Comparison of ENCODE assay signal across 11 cellular contexts in the genomic region with DNA sequence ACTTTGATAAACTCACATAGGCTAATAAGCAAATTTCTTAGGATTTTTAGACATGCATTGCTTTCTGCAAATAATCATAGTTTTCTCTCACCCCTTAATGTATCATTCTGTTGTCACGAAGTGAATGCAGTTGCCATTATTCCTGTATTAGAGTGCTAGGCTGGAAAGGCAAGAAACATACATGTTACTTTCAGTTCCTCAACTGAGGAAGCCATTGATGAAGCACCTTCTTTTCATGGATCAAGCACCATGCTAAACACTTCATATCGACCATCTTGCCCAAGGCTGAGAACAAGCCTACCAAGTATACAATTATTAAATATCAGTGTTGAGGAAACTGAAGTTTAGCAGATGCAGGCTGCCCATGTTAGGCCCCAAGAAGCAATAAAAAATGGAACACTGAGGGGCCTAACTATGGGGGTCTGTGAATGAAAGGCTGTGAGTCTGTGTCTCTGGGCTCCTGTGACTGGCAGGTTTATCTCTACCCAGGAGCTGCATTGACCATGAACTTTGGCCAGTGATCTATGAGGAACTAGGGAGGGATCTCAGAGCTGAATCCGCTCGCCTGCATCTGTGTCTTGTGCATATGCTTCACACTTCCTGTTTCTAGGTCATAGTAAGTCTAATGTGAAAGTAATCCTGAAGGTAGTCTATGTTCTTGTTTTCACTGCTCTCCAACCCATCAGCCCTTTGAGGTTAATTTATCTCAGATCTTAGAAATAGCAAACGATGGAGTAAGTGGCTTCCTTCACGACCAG. TPM values are rescaled to one million over a fixed set of nuclear protein-coding genes. Genes with fewer than 3 reads are reported as not detected.
A peak's percentile ranks its signal among the peaks of the same experiment; 100 is the strongest.
DNase-seq lines count a peak whose midpoint lies in the region; ATAC-seq and TF ChIP-seq lines count a peak whose summit lies in the region.
"Had no signal": no experiment of that assay in that cellular context is flagged by ENCODE, and none has a peak within 500 bp of the region (broad histone marks: within the 10 kb centered on the region; RNA-seq: fewer than 3 reads in every experiment).

No MANE protein-coding gene starts in this region.

- H3K4me3 ChIP-seq in brain microvascular endothelial cell (ENCODE audit: low read depth, low read length): no peak overlapping the region
- H3K4me3 ChIP-seq: gastroesophageal sphincter, transverse colon had no signal

- peaks cover 4% of the 10 kb centered on the region for H3K36me3 Mint-ChIP-seq in central memory CD8-positive, alpha-beta T cell (ENCODE audit: insufficient read depth)
- peaks cover 7% of the 10 kb centered on the region for H3K36me3 Mint-ChIP-seq in activated CD8-positive, alpha-beta memory T cell treated with anti-CD3 and anti-CD28 coated beads, Interleukin-2, amount 10 ng/mL, durations not matched to agents 7 days and 5 days

- H3K27me3 ChIP-seq in brain microvascular endothelial cell (replicated peaks): no peaks in the 10 kb centered on the region
- H3K27me3 ChIP-seq: gastroesophageal sphincter, transverse colon had no signal

- no peak for DNase-seq in central memory CD8-positive, alpha-beta T cell (ENCODE audit: low spot score in 2 of 2)
- DNase-seq in GM03348 (ENCODE audit: low spot score) (no peak), brain microvascular endothelial cell (no peak), COR-L47 (lab: John Stamatoyannopoulos, UW) (no peak)
- no peak for DNase-seq in activated CD8-positive, alpha-beta memory T cell treated with anti-CD3 and anti-CD28 coated beads, Interleukin-2, amount 10 ng/mL, durations not matched to agents 7 days and 5 days
- DNase-seq: activated CD4-positive, alpha-beta memory T cell treated with anti-CD3 and anti-CD28 coated beads for 36 hours; transverse colon had no signal

- CTCF ChIA-PET in activated CD8-positive, alpha-beta memory T cell treated with anti-CD3 and anti-CD28 coated beads, Interleukin-2, amount 10 ng/mL, durations not matched to agents 7 days and 5 days (lab: Charles Lee): no interaction called here

- in situ Hi-C loops in brain microvascular endothelial cell (cut with HindIII; ENCODE audit: low pct_ligation_motif_present, low sequenced_read_pairs): no loop called here

- no peaks in the 10 kb centered on the region for H3K36me3 ChIP-seq in brain microvascular endothelial cell (replicated peaks)
- H3K36me3 ChIP-seq: gastroesophageal sphincter, transverse colon had no signal

- H3K27me3 Mint-ChIP-seq in central memory CD8-positive, alpha-beta T cell: no peaks in the 10 kb centered on the region
- no peaks in the 10 kb centered on the region for H3K27me3 Mint-ChIP-seq in activated CD8-positive, alpha-beta memory T cell treated with anti-CD3 and anti-CD28 coated beads, Interleukin-2, amount 10 ng/mL, durations not matched to agents 7 days and 5 days
- H3K27me3 Mint-ChIP-seq: activated CD4-positive, alpha-beta memory T cell treated with anti-CD3 and anti-CD28 coated beads for 36 hours had no signal

- H3K27ac ChIP-seq in brain microvascular endothelial cell: no peak overlapping the region
- H3K27ac ChIP-seq: gastroesophageal sphincter, transverse colon had no signal

- H3K27ac Mint-ChIP-seq in central memory CD8-positive, alpha-beta T cell (ENCODE audit: low read depth): no peak overlapping the region
- H3K27ac Mint-ChIP-seq in activated CD8-positive, alpha-beta memory T cell treated with anti-CD3 and anti-CD28 coated beads, Interleukin-2, amount 10 ng/mL, durations not matched to agents 7 days and 5 days: no peak overlapping the region
- H3K27ac Mint-ChIP-seq: activated CD4-positive, alpha-beta memory T cell treated with anti-CD3 and anti-CD28 coated beads for 36 hours had no signal

- TF ChIP-seq CTCF in brain microvascular endothelial cell (IDR thresholded peaks at IDR 0.05; ENCODE audit: low read depth, low read length, missing control alignments): no peak

- H3K4me3 Mint-ChIP-seq in central memory CD8-positive, alpha-beta T cell: no peak overlapping the region
- no peak overlapping the region for H3K4me3 Mint-ChIP-seq in activated CD8-positive, alpha-beta memory T cell treated with anti-CD3 and anti-CD28 coated beads, Interleukin-2, amount 10 ng/mL, durations not matched to agents 7 days and 5 days
- H3K4me3 Mint-ChIP-seq: activated CD4-positive, alpha-beta memory T cell treated with anti-CD3 and anti-CD28 coated beads for 36 hours had no signal

- ATAC-seq in GM18873 (IDR thresholded peaks at IDR 0.05; ENCODE audit: low FRiP score, unreplicated experiment) (peak; percentile 90), GM21723 (IDR thresholded peaks at IDR 0.05; ENCODE audit: unreplicated experiment) (peak; percentile 98), HG03378 (IDR thresholded peaks at IDR 0.05; ENCODE audit: unreplicated experiment) (peak; percentile 88)
- peak; percentile 49 for ATAC-seq in central memory CD8-positive, alpha-beta T cell (replicated peaks; ENCODE audit: extremely low read depth, poor library complexity, severe bottlenecking)
- ATAC-seq in activated CD8-positive, alpha-beta memory T cell treated with anti-CD3 and anti-CD28 coated beads, Interleukin-2, amount 10 ng/mL, durations not matched to agents 7 days and 5 days: no peak
- ATAC-seq: gastroesophageal sphincter had no signal

- H3K4me1 Mint-ChIP-seq in central memory CD8-positive, alpha-beta T cell: peaks cover 7% of the 10 kb centered on the region
- no peaks in the 10 kb centered on the region for H3K4me1 Mint-ChIP-seq in activated CD8-positive, alpha-beta memory T cell treated with anti-CD3 and anti-CD28 coated beads, Interleukin-2, amount 10 ng/mL, durations not matched to agents 7 days and 5 days

- no peaks in the 10 kb centered on the region for H3K9me3 Mint-ChIP-seq in central memory CD8-positive, alpha-beta T cell
- H3K9me3 Mint-ChIP-seq in activated CD8-positive, alpha-beta memory T cell treated with anti-CD3 and anti-CD28 coated beads, Interleukin-2, amount 10 ng/mL, durations not matched to agents 7 days and 5 days (ENCODE audit: low read depth): peaks cover 2% of the 10 kb centered on the region
- H3K9me3 Mint-ChIP-seq: activated CD4-positive, alpha-beta memory T cell treated with anti-CD3 and anti-CD28 coated beads for 36 hours had no signal

RNA-seq across cellular contexts. Expression of gene TSPYL6, which starts 16.0 kb away (rescaled TPM):
- total RNA-seq in activated CD8-positive, alpha-beta memory T cell treated with anti-CD3 and anti-CD28 coated beads, Interleukin-2, amount 10 ng/mL, durations not matched to agents 7 days and 5 days: not detected
- total RNA-seq: activated CD4-positive, alpha-beta memory T cell treated with anti-CD3 and anti-CD28 coated beads for 36 hours; transverse colon had no signal
